ENCODE assay signal across 15 cellular contexts in the genomic region with DNA sequence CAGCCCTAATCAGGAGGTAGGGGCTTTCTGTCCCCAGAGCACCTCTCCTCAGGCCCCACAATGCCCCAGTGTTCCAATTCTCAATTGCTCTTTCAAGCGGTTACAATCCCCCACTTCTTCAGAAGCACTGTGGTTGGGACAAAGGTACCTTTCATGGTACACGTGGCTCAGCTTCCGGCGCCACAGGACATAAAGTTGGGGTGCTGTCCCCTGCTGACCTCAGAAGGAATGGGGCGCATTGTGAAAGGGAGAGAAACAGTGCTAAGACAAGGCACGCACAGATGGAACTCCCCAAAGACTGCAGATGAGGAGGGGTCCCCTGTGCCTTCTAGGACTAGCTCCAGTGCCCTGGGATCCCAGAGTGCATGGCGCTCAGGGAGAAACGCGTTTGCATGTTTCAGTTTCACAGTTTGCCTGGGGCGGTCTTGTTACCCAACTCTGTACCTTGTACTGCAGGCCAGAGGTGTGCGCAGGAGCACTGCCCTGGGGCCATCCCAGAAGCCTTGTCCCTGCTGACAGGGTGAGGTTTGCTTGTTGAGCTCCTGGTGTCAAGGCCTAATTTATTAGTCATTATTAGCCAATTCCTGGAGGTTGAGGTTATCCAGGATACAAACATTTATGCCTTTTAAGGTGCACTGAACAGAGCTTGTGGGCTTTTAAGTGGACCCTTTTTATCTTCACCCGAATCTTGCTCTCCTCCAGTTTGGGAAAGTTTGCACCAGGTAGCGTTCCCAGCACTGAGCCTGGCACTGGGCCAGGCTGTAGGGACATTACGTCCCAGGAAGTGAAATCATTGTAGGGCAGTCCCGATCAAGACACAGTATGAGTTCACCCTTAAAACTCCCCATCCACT. TPM values are rescaled to one million over a fixed set of nuclear protein-coding genes. Genes with fewer than 3 reads are reported as not detected.
DNase-seq lines count a peak whose midpoint lies in the region; ATAC-seq, FAIRE-seq and TF ChIP-seq lines count a peak whose summit lies in the region.
"Had no signal": no experiment of that assay in that cellular context is flagged by ENCODE, and none has a peak within 500 bp of the region (broad histone marks: within the 10 kb centered on the region; RNA-seq: fewer than 3 reads in every experiment).

No MANE protein-coding gene starts in this region.

- no peak overlapping the region for H3K27ac ChIP-seq in K562 (ENCODE audit: extremely low read depth, low read depth, low read length)
- H3K27ac ChIP-seq in kidney (ENCODE audit: low read depth in 2 of 2, low read length in 2 of 2): peak overlapping the region; percentile 35 to 62

- no peaks in the 10 kb centered on the region for H3K4me1 Mint-ChIP-seq in activated T-helper 2 cell treated with anti-CD3 and anti-CD28 coated beads, Interferon-gamma antibody, Interleukin-2, Interleukin-4, amounts not matched to agents 10 μg/mL and 5 μg/mL and 100 μg/mL, durations not matched to agents 14 hours and 24 hours and 36 hours (ENCODE audit: low read depth)

- no TSS peak for BruUV-seq in K562 (replicated peaks; lab: Mats Ljungman, UMichigan)

- FAIRE-seq in K562 (lab: Jason Lieb, UNC) (no peak), kidney (lab: Jason Lieb, UNC) (no peak)

- in situ Hi-C loops in K562 (cut with MboI): no loop called here

- no peak overlapping the region for H3K4me2 ChIP-seq in K562 (ENCODE audit: insufficient read depth, low read length)

- H3K27me3 Mint-ChIP-seq in activated T-helper 2 cell treated with anti-CD3 and anti-CD28 coated beads, Interferon-gamma antibody, Interleukin-2, Interleukin-4, amounts not matched to agents 10 μg/mL and 5 μg/mL and 100 μg/mL, durations not matched to agents 14 hours and 24 hours and 36 hours (ENCODE audit: low read depth): peaks cover 4% of the 10 kb centered on the region

- no peaks in the 10 kb centered on the region for H4K20me1 ChIP-seq in K562 (replicated peaks; ENCODE audit: control insufficient read depth, insufficient read depth, low read length)

- H3K9me3 Mint-ChIP-seq in activated T-helper 2 cell treated with anti-CD3 and anti-CD28 coated beads, Interferon-gamma antibody, Interleukin-2, Interleukin-4, amounts not matched to agents 10 μg/mL and 5 μg/mL and 100 μg/mL, durations not matched to agents 14 hours and 24 hours and 36 hours: no peaks in the 10 kb centered on the region
- H3K9me3 Mint-ChIP-seq: central memory CD8-positive, alpha-beta T cell; stimulated activated effector memory CD8-positive, alpha-beta T cell treated with anti-CD3 and anti-CD28 coated beads, Interleukin-12 subunit alpha, Interleukin-12 subunit beta, amount 100 ng/mL, for 72 hours had no signal

- peaks cover 9 to 52% of the 10 kb centered on the region in 2 experiments; a peak in 4 of 5 replicates for H3K27me3 ChIP-seq in K562 (ENCODE audit: control insufficient read depth in 2 of 2, insufficient read depth in 2 of 2, low read length in 2 of 2)
- H3K27me3 ChIP-seq: BE2C had no signal

- CTCF ChIA-PET in K562 (lab: Yijun Ruan, JAX; ENCODE audit: low intra/inter-chr PET ratio): no interaction called here

- DNase-seq in K562 (ENCODE audit: extremely low read depth in 1 of 4, low spot score in 3 of 4) (no peak), kidney (peak; percentile 84), posterior vena cava (ENCODE audit: low spot score) (peak; percentile 47), SIG-M5 (lab: John Stamatoyannopoulos, UW) (no peak), GM20000 (ENCODE audit: low spot score) (no peak), cortex of kidney (lab: John Stamatoyannopoulos, UW) (no peak)
- no peak for DNase-seq in activated T-helper 2 cell treated with anti-CD3 and anti-CD28 coated beads, Interferon-gamma antibody, Interleukin-2, Interleukin-4, amounts not matched to agents 10 μg/mL and 5 μg/mL and 100 μg/mL, durations not matched to agents 14 hours and 24 hours and 36 hours (ENCODE audit: low spot score)
- DNase-seq: activated CD4-positive, alpha-beta T cell treated with anti-CD3 and anti-CD28 coated beads for 48 hours; BE2C; EL had no signal

- TF ChIP-seq CTCF in K562 (IDR thresholded peaks at IDR 0.05 in 2 of 3, conservative IDR thresholded peaks at IDR 0.05 in 1 of 3; ENCODE audit: insufficient read depth in 2 of 3, low read depth in 1 of 3, low read length in 3 of 3) (no peak), kidney (IDR thresholded peaks at IDR 0.05; ENCODE audit: borderline replicate concordance, extremely low read depth, insufficient read depth) (no peak), GM20000 (IDR thresholded peaks at IDR 0.05; ENCODE audit: extremely low read depth, missing control alignments) (no peak)

- TF ChIP-seq EP300 in K562 (IDR thresholded peaks at IDR 0.05; ENCODE audit: low read length): no peak

- TF ChIP-seq POLR2A in K562 (conservative IDR thresholded peaks at IDR 0.05): no peak

- peak; percentile 38 for ATAC-seq in HG03432 (IDR thresholded peaks at IDR 0.05; ENCODE audit: unreplicated experiment)
- ATAC-seq in K562: no peak

- no peak overlapping the region for H3K4me3 Mint-ChIP-seq in activated T-helper 2 cell treated with anti-CD3 and anti-CD28 coated beads, Interferon-gamma antibody, Interleukin-2, Interleukin-4, amounts not matched to agents 10 μg/mL and 5 μg/mL and 100 μg/mL, durations not matched to agents 14 hours and 24 hours and 36 hours (ENCODE audit: low read depth)
- H3K4me3 Mint-ChIP-seq: stimulated activated effector memory CD8-positive, alpha-beta T cell treated with anti-CD3 and anti-CD28 coated beads, Interleukin-12 subunit alpha, Interleukin-12 subunit beta, amount 100 ng/mL, for 72 hours had no signal

- no peaks in the 10 kb centered on the region for H3K36me3 ChIP-seq in K562 (ENCODE audit: control insufficient read depth, insufficient read depth, low read length)
- no peaks in the 10 kb centered on the region for H3K36me3 ChIP-seq in kidney (ENCODE audit: control insufficient read depth in 1 of 2, insufficient read depth in 2 of 2, low read length in 2 of 2)
- H3K36me3 ChIP-seq: BE2C had no signal

- no peak overlapping the region for H3K27ac Mint-ChIP-seq in activated T-helper 2 cell treated with anti-CD3 and anti-CD28 coated beads, Interferon-gamma antibody, Interleukin-2, Interleukin-4, amounts not matched to agents 10 μg/mL and 5 μg/mL and 100 μg/mL, durations not matched to agents 14 hours and 24 hours and 36 hours
- H3K27ac Mint-ChIP-seq: stimulated activated effector memory CD8-positive, alpha-beta T cell treated with anti-CD3 and anti-CD28 coated beads, Interleukin-12 subunit alpha, Interleukin-12 subunit beta, amount 100 ng/mL, for 72 hours had no signal

- no peaks in the 10 kb centered on the region for H3K9me3 ChIP-seq in K562 (replicated peaks; ENCODE audit: control insufficient read depth, insufficient read depth, low read depth, low read length)
- H3K9me3 ChIP-seq in kidney (ENCODE audit: control insufficient read depth in 1 of 2, low read length in 2 of 2): no peaks in the 10 kb centered on the region
- H3K9me3 ChIP-seq: BE2C had no signal

- no peak overlapping the region for H3K9ac ChIP-seq in K562 (ENCODE audit: insufficient read depth in 1 of 2, low read depth in 2 of 2, low read length in 2 of 2)
- no peak overlapping the region for H3K9ac ChIP-seq in kidney (ENCODE audit: low read length in 2 of 2)

- TF ChIP-seq RAD21 in K562 (CRISPR knock-in tag; conservative IDR thresholded peaks at IDR 0.05 in 1 of 2, IDR thresholded peaks at IDR 0.05 in 1 of 2): no peak

- no peaks in the 10 kb centered on the region for H3K9me1 ChIP-seq in K562 (ENCODE audit: control insufficient read depth, insufficient read depth, low read length)

- no peak overlapping the region for H2AFZ ChIP-seq in K562 (ENCODE audit: low read depth, low read length)

- POLR2A ChIA-PET in K562 (lab: Yijun Ruan, JAX): no interaction called here

- H3K79me2 ChIP-seq in K562 (ENCODE audit: control insufficient read depth, insufficient read depth, low read length): no peaks in the 10 kb centered on the region

- no peaks in the 10 kb centered on the region for H3K36me3 Mint-ChIP-seq in activated T-helper 2 cell treated with anti-CD3 and anti-CD28 coated beads, Interferon-gamma antibody, Interleukin-2, Interleukin-4, amounts not matched to agents 10 μg/mL and 5 μg/mL and 100 μg/mL, durations not matched to agents 14 hours and 24 hours and 36 hours (ENCODE audit: low read depth)
- H3K36me3 Mint-ChIP-seq: stimulated activated effector memory CD8-positive, alpha-beta T cell treated with anti-CD3 and anti-CD28 coated beads, Interleukin-12 subunit alpha, Interleukin-12 subunit beta, amount 100 ng/mL, for 72 hours had no signal

- WGBS in K562 (ENCODE audit: insufficient coverage, low coverage, missing lambda C conversion rate): 3% methylated on average over 10 of the region's 15 CpGs

- intact Hi-C loops in K562 (cut with micrococcal nuclease): no loop called here
- intact Hi-C loops in kidney (cut with DNase I): no loop called here
- intact Hi-C loops in posterior vena cava (cut with DNase I): loop anchor here in 1 of 2 donors (10.0 kb wide), 1 partner anchor 347 kb away; no protein-coding TSS in a partner anchor
- intact Hi-C loops in activated T-helper 2 cell treated with anti-CD3 and anti-CD28 coated beads, Interferon-gamma antibody, Interleukin-2, Interleukin-4, amounts not matched to agents 10 μg/mL and 5 μg/mL and 100 μg/mL, durations not matched to agents 14 hours and 24 hours and 36 hours (cut with micrococcal nuclease): no loop called here

- H3K4me1 ChIP-seq in K562 (replicated peaks in 1 of 2; ENCODE audit: control insufficient read depth in 2 of 2, insufficient read depth in 2 of 2, low read length in 2 of 2): no peaks in the 10 kb centered on the region
- peaks cover 14 to 20% of the 10 kb centered on the region in 2 donors for H3K4me1 ChIP-seq in kidney (ENCODE audit: control insufficient read depth in 1 of 2, insufficient read depth in 1 of 2, low read depth in 1 of 2, low read length in 2 of 2)
- H3K4me1 ChIP-seq: BE2C had no signal

- no peak overlapping the region for H3K4me3 ChIP-seq in K562
- peak overlapping the region in 1 of 2 donors; percentile 12 for H3K4me3 ChIP-seq in kidney (ENCODE audit: low read length in 2 of 2)

RNA-seq across cellular contexts. Expression of a gene that starts 7.6 kb away (rescaled TPM):
- not detected in 2 replicates for total RNA-seq in K562 (2011; cell fraction: chromatin; rRNA removed; ENCODE audit: low replicate concordance)
- not detected in 2 replicates for total RNA-seq in K562 (2011; cell fraction: nucleolus; rRNA removed)
- total RNA-seq in K562 (2011; cell fraction: nucleoplasm; rRNA removed): not detected in 2 replicates
- total RNA-seq in K562 (2014; rRNA removed): not detected in 2 replicates
- not detected in 2 replicates for total RNA-seq in K562 (2014; rRNA removed; fragmentation: Illumina TruSeq; extraction: Trizol)
- not detected in 2 replicates for total RNA-seq in K562 (2015; rRNA removed; fragmentation: Illumina TruSeq; extraction: Trizol)
- total RNA-seq in K562 (2021): not detected in 2 replicates
- not detected in 2 replicates for polyA plus RNA-seq in K562 (2011; rRNA removed)
- polyA plus RNA-seq in K562 (2011; cell fraction: cytosol; rRNA removed): not detected in 2 replicates
- polyA plus RNA-seq in K562 (2011; cell fraction: nucleus; rRNA removed): 0.03 TPM in 1 of 2 replicates, not detected in the other
- not detected in 2 replicates for polyA plus RNA-seq in K562 (2012)
- polyA plus RNA-seq in K562 (2014; fragmentation: Illumina TruSeq; extraction: Trizol): not detected in 2 replicates
- polyA plus RNA-seq in K562 (2014; fragmentation: Nextera tagmentation; extraction: Ambion mirVana): not detected
- not detected in 2 replicates for polyA plus RNA-seq in K562 (2014; rRNA removed)
- 0.12 TPM in 1 of 2 replicates, not detected in the other for polyA minus RNA-seq in K562 (2011; rRNA and poly(A)+ RNA removed)
- not detected in 2 replicates for polyA minus RNA-seq in K562 (2011; cell fraction: cytosol; rRNA and poly(A)+ RNA removed)
- not detected in 2 replicates for polyA minus RNA-seq in K562 (2011; cell fraction: nucleus; rRNA and poly(A)+ RNA removed)
- total RNA-seq in kidney: 1.4 TPM
- polyA plus RNA-seq in kidney (ENCODE audit: insufficient read depth, low read depth, low replicate concordance): 2.9 TPM
- under 1 TPM in 1 of 2 donors, not detected in 1; 0.19 TPM for total RNA-seq in posterior vena cava
- 0.09 TPM in 2 replicates for total RNA-seq in activated T-helper 2 cell treated with anti-CD3 and anti-CD28 coated beads, Interferon-gamma antibody, Interleukin-2, Interleukin-4, amounts not matched to agents 10 μg/mL and 5 μg/mL and 100 μg/mL, durations not matched to agents 14 hours and 24 hours and 36 hours
- total RNA-seq: fibroblast of lung, omental fat pad had no signal
- polyA plus RNA-seq: fibroblast of lung had no signal

RNA-seq across cellular contexts. Expression of a gene that starts 45.8 kb away (rescaled TPM):
- 72.3 and 123 TPM in 2 replicates for total RNA-seq in K562 (2011; cell fraction: chromatin; rRNA removed; ENCODE audit: low replicate concordance)
- total RNA-seq in K562 (2011; cell fraction: nucleolus; rRNA removed): 62.8 and 69.9 TPM in 2 replicates
- 64.1 and 69.2 TPM in 2 replicates for total RNA-seq in K562 (2011; cell fraction: nucleoplasm; rRNA removed)
- total RNA-seq in K562 (2014; rRNA removed) (62.8 and 79.1 TPM in 2 replicates), K562 (2014; rRNA removed; fragmentation: Illumina TruSeq; extraction: Trizol) (38.9 and 39.5 TPM in 2 replicates), K562 (2015; rRNA removed; fragmentation: Illumina TruSeq; extraction: Trizol) (43.4 and 43.7 TPM in 2 replicates), K562 (2021) (96.3 and 102 TPM in 2 replicates), kidney (740 TPM), posterior vena cava (10 to 100 TPM; 73.5 to 75.0 TPM)
- polyA plus RNA-seq in K562 (2011; rRNA removed) (47.4 and 49.8 TPM in 2 replicates), K562 (2014; fragmentation: Illumina TruSeq; extraction: Trizol) (104 and 128 TPM in 2 replicates), K562 (2014; fragmentation: Nextera tagmentation; extraction: Ambion mirVana) (10 to 100 TPM; 34.1 to 53.8 TPM), K562 (2014; rRNA removed) (73.6 and 83.6 TPM in 2 replicates), kidney (ENCODE audit: insufficient read depth, low read depth, low replicate concordance) (499 TPM)
- polyA plus RNA-seq in K562 (2011; cell fraction: cytosol; rRNA removed): 47.1 and 50.4 TPM in 2 replicates
- polyA plus RNA-seq in K562 (2011; cell fraction: nucleus; rRNA removed): 40.2 and 59.5 TPM in 2 replicates
- polyA plus RNA-seq in K562 (2012): 98.6 and 99.2 TPM in 2 replicates
- polyA minus RNA-seq in K562 (2011; rRNA and poly(A)+ RNA removed): 65.9 and 85.4 TPM in 2 replicates
- polyA minus RNA-seq in K562 (2011; cell fraction: cytosol; rRNA and poly(A)+ RNA removed): 52.9 and 55.1 TPM in 2 replicates
- 27.5 and 40.2 TPM in 2 replicates for polyA minus RNA-seq in K562 (2011; cell fraction: nucleus; rRNA and poly(A)+ RNA removed)
- total RNA-seq in activated T-helper 2 cell treated with anti-CD3 and anti-CD28 coated beads, Interferon-gamma antibody, Interleukin-2, Interleukin-4, amounts not matched to agents 10 μg/mL and 5 μg/mL and 100 μg/mL, durations not matched to agents 14 hours and 24 hours and 36 hours: 158 and 166 TPM in 2 replicates

RNA-seq across cellular contexts. Expression of a gene that starts 55.7 kb away (rescaled TPM):
- total RNA-seq in K562 (2011; cell fraction: chromatin; rRNA removed; ENCODE audit: low replicate concordance): 8.9 and 32.8 TPM in 2 replicates
- 6.5 and 12.2 TPM in 2 replicates for total RNA-seq in K562 (2011; cell fraction: nucleolus; rRNA removed)
- total RNA-seq in K562 (2011; cell fraction: nucleoplasm; rRNA removed): 11.3 and 12.0 TPM in 2 replicates
- total RNA-seq in K562 (2014; rRNA removed): 5.0 and 5.3 TPM in 2 replicates
- total RNA-seq in K562 (2014; rRNA removed; fragmentation: Illumina TruSeq; extraction: Trizol): 5.2 and 5.5 TPM in 2 replicates
- 5.2 and 5.4 TPM in 2 replicates for total RNA-seq in K562 (2015; rRNA removed; fragmentation: Illumina TruSeq; extraction: Trizol)
- 4.8 and 5.1 TPM in 2 replicates for total RNA-seq in K562 (2021)
- 1.9 and 2.2 TPM in 2 replicates for polyA plus RNA-seq in K562 (2011; rRNA removed)
- polyA plus RNA-seq in K562 (2011; cell fraction: cytosol; rRNA removed): 1.2 and 1.8 TPM in 2 replicates
- 3.3 and 4.2 TPM in 2 replicates for polyA plus RNA-seq in K562 (2011; cell fraction: nucleus; rRNA removed)
- polyA plus RNA-seq in K562 (2012): 1.5 and 2.2 TPM in 2 replicates
- polyA plus RNA-seq in K562 (2014; fragmentation: Illumina TruSeq; extraction: Trizol): 2.3 and 2.4 TPM in 2 replicates
- polyA plus RNA-seq in K562 (2014; fragmentation: Nextera tagmentation; extraction: Ambion mirVana): under 1 TPM; 0.21 to 0.77 TPM
- polyA plus RNA-seq in K562 (2014; rRNA removed): 2.0 and 2.6 TPM in 2 replicates
- 18.6 and 22.3 TPM in 2 replicates for polyA minus RNA-seq in K562 (2011; rRNA and poly(A)+ RNA removed)
- 3.2 and 6.1 TPM in 2 replicates for polyA minus RNA-seq in K562 (2011; cell fraction: cytosol; rRNA and poly(A)+ RNA removed)
- 31.0 and 42.1 TPM in 2 replicates for polyA minus RNA-seq in K562 (2011; cell fraction: nucleus; rRNA and poly(A)+ RNA removed)
- 17.8 TPM for total RNA-seq in kidney
- 2.5 TPM for polyA plus RNA-seq in kidney (ENCODE audit: insufficient read depth, low read depth, low replicate concordance)
- 10 to 100 TPM; 13.4 to 14.1 TPM for total RNA-seq in posterior vena cava
- total RNA-seq in activated T-helper 2 cell treated with anti-CD3 and anti-CD28 coated beads, Interferon-gamma antibody, Interleukin-2, Interleukin-4, amounts not matched to agents 10 μg/mL and 5 μg/mL and 100 μg/mL, durations not matched to agents 14 hours and 24 hours and 36 hours: 18.3 TPM in 2 replicates

Comparison
In these comparisons a context has a peak if more than half of its experiments do, and no peak if none do; other contexts are left out.
1. DNase-seq: peak in kidney (single experiment) and posterior vena cava (single experiment); none in K562 (0 of 4), activated T-helper 2 cell treated with anti-CD3 and anti-CD28 coated beads, Interferon-gamma antibody, Interleukin-2, Interleukin-4, amounts not matched to agents 10 μg/mL and 5 μg/mL and 100 μg/mL, durations not matched to agents 14 hours and 24 hours and 36 hours (single experiment), SIG-M5 (single experiment), GM20000 (single experiment) and cortex of kidney (single experiment).